Comparison of ENCODE assay signal across 32 cellular contexts in genomic region chr14:94746131-94746530, GRCh38. TPM values are rescaled to one million over a fixed set of nuclear protein-coding genes. Genes with fewer than 3 reads are reported as not detected.
"Had no signal": no experiment of that assay in that cellular context is flagged by ENCODE, and none has a peak within 500 bp of the region (broad histone marks: within the 10 kb centered on the region; RNA-seq: fewer than 3 reads in every experiment).

No MANE protein-coding gene starts in this region.

- DNase-seq: dermis blood vessel endothelial cell; dorsolateral prefrontal cortex; effector CD4-positive, alpha-beta T cell; effector memory CD4-positive, alpha-beta T cell; erythroblast; esophagus squamous epithelium; foreskin fibroblast; foreskin melanocyte; gastrocnemius medialis; glutamatergic neuron; head of caudate nucleus; heart right ventricle; hippocampal formation; immature natural killer cell; islet precursor cell; kidney; kidney glomerular epithelial cell; left colon; left ventricle myocardium inferior; lower lobe of right lung; mesenchymal stem cell; midbrain; naive thymus-derived CD4-positive, alpha-beta T cell; natural killer cell had no signal

- H3K36me3 ChIP-seq: esophagus squamous epithelium, gastrocnemius medialis, heart right ventricle, left ventricle myocardium inferior, lower lobe of right lung had no signal

- H3K9me3 Mint-ChIP-seq: immature natural killer cell, natural killer cell had no signal

- H3K4me3 ChIP-seq: coronary artery, dorsolateral prefrontal cortex, esophagus squamous epithelium, gastrocnemius medialis, heart right ventricle, left ventricle myocardium inferior, lower lobe of right lung had no signal

- H3K4me1 ChIP-seq: esophagus squamous epithelium, gastrocnemius medialis, heart right ventricle, left ventricle myocardium inferior, lower lobe of right lung had no signal

- H3K9me3 ChIP-seq: esophagus squamous epithelium, gastrocnemius medialis, heart right ventricle, left ventricle myocardium inferior, lower lobe of right lung had no signal

- H3K27me3 ChIP-seq: gastrocnemius medialis had no signal

- H3K27ac ChIP-seq: coronary artery, dorsolateral prefrontal cortex, epithelial cell of prostate, esophagus squamous epithelium, gastrocnemius medialis, heart right ventricle, left ventricle myocardium inferior, lower lobe of right lung had no signal

- H3K36me3 Mint-ChIP-seq: immature natural killer cell; naive thymus-derived CD4-positive, alpha-beta T cell; natural killer cell had no signal

- H3K27ac Mint-ChIP-seq: immature natural killer cell; naive thymus-derived CD4-positive, alpha-beta T cell; natural killer cell had no signal

- H3K4me3 Mint-ChIP-seq: immature natural killer cell; naive thymus-derived CD4-positive, alpha-beta T cell; natural killer cell had no signal

- ATAC-seq: esophagus mucosa; gastrocnemius medialis; heart right ventricle; left colon; left lobe of liver; lower lobe of right lung; naive thymus-derived CD4-positive, alpha-beta T cell; natural killer cell had no signal

- H3K4me1 Mint-ChIP-seq: immature natural killer cell; naive thymus-derived CD4-positive, alpha-beta T cell; natural killer cell had no signal

RNA-seq across cellular contexts. Expression of gene GSC, which starts 23.8 kb away (rescaled TPM):
- total RNA-seq: dermis blood vessel endothelial cell; glomerular endothelial cell; kidney; left colon; left lobe of liver; liver; lung microvascular endothelial cell; mucosa of gallbladder; naive thymus-derived CD4-positive, alpha-beta T cell had no signal
- polyA plus RNA-seq: immature natural killer cell; liver; naive thymus-derived CD4-positive, alpha-beta T cell had no signal
